Comparison of ENCODE assay signal across 18 cellular contexts in the genomic region with DNA sequence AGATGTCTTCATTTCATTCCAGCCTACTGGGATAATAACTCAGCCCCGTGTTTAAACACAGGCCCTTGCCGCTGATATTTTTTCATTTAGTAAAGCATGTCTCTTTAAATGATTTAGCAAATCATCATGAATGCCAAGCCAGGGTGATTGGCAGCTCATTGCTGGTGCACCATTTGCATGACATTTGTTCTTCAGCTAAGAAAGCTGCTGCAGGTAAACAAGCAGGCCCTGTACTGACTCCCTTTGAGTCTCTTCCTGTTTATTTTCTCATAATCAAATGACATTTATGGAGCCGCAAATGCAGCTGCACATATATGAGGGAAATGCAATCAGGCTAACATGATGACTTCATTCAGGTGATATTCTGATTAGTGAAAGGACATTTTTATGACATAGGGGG.
"Had no signal": no experiment of that assay in that cellular context is flagged by ENCODE, and none has a peak within 500 bp of the region (broad histone marks: within the 10 kb centered on the region; RNA-seq: fewer than 3 reads in every experiment).

No MANE protein-coding gene starts in this region.

- H3K36me3 ChIP-seq: lower lobe of right lung, ovary, suprapubic skin, transverse colon, uterus had no signal

- H3K9me3 Mint-ChIP-seq: activated CD4-positive, alpha-beta memory T cell treated with anti-CD3 and anti-CD28 coated beads for 36 hours; activated naive CD4-positive, alpha-beta T cell treated with anti-CD3 and anti-CD28 coated beads for 36 hours; brain; naive thymus-derived CD8-positive, alpha-beta T cell; stimulated activated naive CD8-positive, alpha-beta T cell treated with anti-CD3 and anti-CD28 coated beads, Interleukin-15, Interleukin-2, amounts not matched to agents 100 ng/mL and 50 ng/mL, for 24 hours had no signal

- H3K27ac Mint-ChIP-seq: activated CD4-positive, alpha-beta memory T cell treated with anti-CD3 and anti-CD28 coated beads for 36 hours; activated CD8-positive, alpha-beta memory T cell treated with anti-CD3 and anti-CD28 coated beads, Interleukin-2, amount 10 ng/mL, durations not matched to agents 7 days and 5 days; activated naive CD4-positive, alpha-beta T cell treated with anti-CD3 and anti-CD28 coated beads for 36 hours; naive thymus-derived CD8-positive, alpha-beta T cell; stimulated activated naive CD8-positive, alpha-beta T cell treated with anti-CD3 and anti-CD28 coated beads, Interleukin-15, Interleukin-2, amounts not matched to agents 100 ng/mL and 50 ng/mL, for 24 hours had no signal

- H3K4me3 ChIP-seq: dorsolateral prefrontal cortex, lower lobe of right lung, ovary, psoas muscle, suprapubic skin, transverse colon, uterus had no signal

- DNase-seq: activated CD4-positive, alpha-beta memory T cell treated with anti-CD3 and anti-CD28 coated beads for 36 hours; activated CD4-positive, alpha-beta T cell treated with anti-CD3 and anti-CD28 coated beads for 4 hours; activated CD8-positive, alpha-beta memory T cell treated with anti-CD3 and anti-CD28 coated beads, Interleukin-2, amount 10 ng/mL, durations not matched to agents 7 days and 5 days; activated naive CD4-positive, alpha-beta T cell treated with anti-CD3 and anti-CD28 coated beads for 36 hours; anterior cingulate cortex; central memory CD4-positive, alpha-beta T cell; dorsolateral prefrontal cortex; foreskin fibroblast; lower lobe of right lung; naive thymus-derived CD8-positive, alpha-beta T cell; ovary; psoas muscle; right cardiac atrium; transverse colon; uterus had no signal

- H3K27me3 ChIP-seq: ovary, suprapubic skin, transverse colon, uterus had no signal

- H3K4me3 Mint-ChIP-seq: activated CD4-positive, alpha-beta memory T cell treated with anti-CD3 and anti-CD28 coated beads for 36 hours; activated CD8-positive, alpha-beta memory T cell treated with anti-CD3 and anti-CD28 coated beads, Interleukin-2, amount 10 ng/mL, durations not matched to agents 7 days and 5 days; activated naive CD4-positive, alpha-beta T cell treated with anti-CD3 and anti-CD28 coated beads for 36 hours; brain; naive thymus-derived CD8-positive, alpha-beta T cell; stimulated activated naive CD8-positive, alpha-beta T cell treated with anti-CD3 and anti-CD28 coated beads, Interleukin-15, Interleukin-2, amounts not matched to agents 100 ng/mL and 50 ng/mL, for 24 hours had no signal

- H3K36me3 Mint-ChIP-seq: activated CD4-positive, alpha-beta memory T cell treated with anti-CD3 and anti-CD28 coated beads for 36 hours; activated CD8-positive, alpha-beta memory T cell treated with anti-CD3 and anti-CD28 coated beads, Interleukin-2, amount 10 ng/mL, durations not matched to agents 7 days and 5 days; brain; naive thymus-derived CD8-positive, alpha-beta T cell had no signal

- ATAC-seq: activated CD8-positive, alpha-beta memory T cell treated with anti-CD3 and anti-CD28 coated beads, Interleukin-2, amount 10 ng/mL, durations not matched to agents 7 days and 5 days; lower lobe of right lung; naive thymus-derived CD8-positive, alpha-beta T cell; psoas muscle; right cardiac atrium had no signal

- H3K4me1 Mint-ChIP-seq: activated CD8-positive, alpha-beta memory T cell treated with anti-CD3 and anti-CD28 coated beads, Interleukin-2, amount 10 ng/mL, durations not matched to agents 7 days and 5 days; naive thymus-derived CD8-positive, alpha-beta T cell had no signal

- H3K27me3 Mint-ChIP-seq: activated CD8-positive, alpha-beta memory T cell treated with anti-CD3 and anti-CD28 coated beads, Interleukin-2, amount 10 ng/mL, durations not matched to agents 7 days and 5 days; stimulated activated naive CD8-positive, alpha-beta T cell treated with anti-CD3 and anti-CD28 coated beads, Interleukin-15, Interleukin-2, amounts not matched to agents 100 ng/mL and 50 ng/mL, for 24 hours had no signal
